19 cellular contexts compared by ENCODE assay signal in genomic region chrX:22109442-22109841, GRCh38.
DNase-seq lines count a peak whose midpoint lies in the region; ATAC-seq, FAIRE-seq and TF ChIP-seq lines count a peak whose summit lies in the region.
"Had no signal": no experiment of that assay in that cellular context is flagged by ENCODE, and none has a peak within 500 bp of the region (broad histone marks: within the 10 kb centered on the region; RNA-seq: fewer than 3 reads in every experiment).

No MANE protein-coding gene starts in this region.

- ATAC-seq in GM19452 (IDR thresholded peaks at IDR 0.05; ENCODE audit: unreplicated experiment) (no peak), HG02588 (IDR thresholded peaks at IDR 0.05; ENCODE audit: unreplicated experiment) (no peak)
- ATAC-seq: activated T-cell treated with anti-CD3 and anti-CD28 coated beads, Interleukin-2, amount 50 U/mL, for 72 hours; naive thymus-derived CD8-positive, alpha-beta T cell; Panc1; right lobe of liver had no signal

- no peaks in the 10 kb centered on the region for H3K36me3 ChIP-seq in esophagus squamous epithelium
- H3K36me3 ChIP-seq: BLaER1, right lobe of liver, uterus had no signal

- in situ Hi-C loops in astrocyte of the spinal cord (cut with HindIII; ENCODE audit: low sequenced_read_pairs) = no loop called here

- intact Hi-C loops in esophagus squamous epithelium (cut with DNase I) = no loop called here

- TF ChIP-seq CTCF in AG10803 (conservative IDR thresholded peaks at IDR 0.05; ENCODE audit: low read length) (no peak), astrocyte of the spinal cord (IDR thresholded peaks at IDR 0.05; ENCODE audit: low read depth, low read length) (no peak), esophagus squamous epithelium (IDR thresholded peaks at IDR 0.05) (no peak)

- H3K4me3 ChIP-seq in AG10803 (ENCODE audit: low read length) (no peak overlapping the region), astrocyte of the spinal cord (ENCODE audit: low read depth, low read length) (no peak overlapping the region), esophagus squamous epithelium (no peak overlapping the region)
- H3K4me3 ChIP-seq: BLaER1, right lobe of liver, uterus had no signal

- H3K9me3 ChIP-seq in esophagus squamous epithelium = no peaks in the 10 kb centered on the region
- H3K9me3 ChIP-seq: BLaER1, right lobe of liver, uterus had no signal

- H3K27ac ChIP-seq in esophagus squamous epithelium = no peak overlapping the region
- H3K27ac ChIP-seq: BLaER1, right lobe of liver, uterus had no signal

- FAIRE-seq in HTR-8/SVneo (lab: Jason Lieb, UNC) = peak; percentile 90
- FAIRE-seq: GM18507 had no signal

- no peaks in the 10 kb centered on the region for H3K27me3 ChIP-seq in esophagus squamous epithelium
- H3K27me3 ChIP-seq: BLaER1, right lobe of liver, uterus had no signal

- WGBS in esophagus squamous epithelium, 2 donors = 86 to 96% methylated on average over 1 of the region's 1 CpG

- H3K4me1 ChIP-seq in esophagus squamous epithelium = no peaks in the 10 kb centered on the region
- H3K4me1 ChIP-seq: uterus had no signal

- DNase-seq in AG10803 (ENCODE audit: low read depth) (peak; percentile 69), HTR-8/SVneo (ENCODE audit: insufficient read length, low spot score) (peak; percentile 50), astrocyte of the spinal cord (ENCODE audit: low read depth, low spot score) (peak; percentile 20), kidney glomerular epithelial cell (lab: John Stamatoyannopoulos, UW) (peak; percentile 57), esophagus squamous epithelium (lab: John Stamatoyannopoulos, UW) (no peak)
- DNase-seq in activated CD4-positive, CD25-positive, alpha-beta regulatory T cell treated with anti-CD3 and anti-CD28 coated beads, Interleukin-2, amount 50 U/mL, for 72 hours = no peak
- DNase-seq: activated CD4-positive, alpha-beta T cell treated with anti-CD3 and anti-CD28 coated beads, Interleukin-2, amount 10 ng/mL, durations not matched to agents 7 days and 5 days; activated T-cell treated with anti-CD3 and anti-CD28 coated beads, Interleukin-2, amount 50 U/mL, for 72 hours; glutamatergic neuron; naive thymus-derived CD8-positive, alpha-beta T cell; NCI-H1048; right lobe of liver; stimulated activated naive CD4-positive, alpha-beta T cell treated with Interleukin-2 at 50 U/mL for 16 hours; uterus had no signal

- TF ChIP-seq POLR2A in esophagus squamous epithelium (IDR thresholded peaks at IDR 0.05) = no peak

Comparison
In these comparisons a context has a peak if more than half of its experiments do, and no peak if none do; other contexts are left out.
1. DNase-seq: peak in AG10803 (single experiment), HTR-8/SVneo (single experiment), astrocyte of the spinal cord (single experiment) and kidney glomerular epithelial cell (single experiment); none in activated CD4-positive, CD25-positive, alpha-beta regulatory T cell treated with anti-CD3 and anti-CD28 coated beads, Interleukin-2, amount 50 U/mL, for 72 hours (single experiment) and esophagus squamous epithelium (single experiment).